1 cellular context compared by ENCODE assay signal in the genomic region with DNA sequence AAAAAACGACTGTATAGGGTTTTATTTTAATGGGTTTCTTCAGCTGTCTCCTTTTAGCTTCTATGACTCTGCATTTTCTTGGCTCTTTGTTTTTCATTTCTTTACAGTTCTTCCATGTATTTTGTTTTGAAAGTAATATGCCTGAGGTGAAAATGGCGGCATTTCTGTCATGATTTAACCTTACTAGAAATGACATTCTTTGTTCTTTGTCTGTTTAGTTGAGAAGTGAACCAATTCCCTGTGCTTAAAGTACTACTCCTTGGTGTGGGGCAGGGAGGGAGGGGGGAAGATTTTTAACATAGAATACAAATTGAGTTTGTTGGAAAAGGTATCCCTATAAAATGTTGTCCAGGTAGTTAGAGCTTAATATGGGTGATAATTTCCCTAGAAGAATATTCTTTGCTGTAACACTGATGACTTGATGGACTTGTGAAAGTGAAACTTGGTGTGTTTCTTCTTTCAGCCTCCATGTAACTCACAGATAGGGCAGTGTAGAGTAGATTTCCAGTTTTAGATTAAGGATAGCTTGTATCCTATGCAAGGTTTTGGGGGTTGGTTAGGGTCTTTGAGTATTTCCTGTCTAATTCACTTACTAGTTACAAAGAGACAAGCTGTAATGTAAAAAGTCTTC.
TF ChIP-seq lines count a peak whose summit lies in the region.

No MANE protein-coding gene starts in this region.

TF ChIP-seq in SK-N-SH, 30 proteins besides CTCF, POLR2A, EP300 and RAD21 (continued from another document):
- TF ChIP-seq, protein P1, sequence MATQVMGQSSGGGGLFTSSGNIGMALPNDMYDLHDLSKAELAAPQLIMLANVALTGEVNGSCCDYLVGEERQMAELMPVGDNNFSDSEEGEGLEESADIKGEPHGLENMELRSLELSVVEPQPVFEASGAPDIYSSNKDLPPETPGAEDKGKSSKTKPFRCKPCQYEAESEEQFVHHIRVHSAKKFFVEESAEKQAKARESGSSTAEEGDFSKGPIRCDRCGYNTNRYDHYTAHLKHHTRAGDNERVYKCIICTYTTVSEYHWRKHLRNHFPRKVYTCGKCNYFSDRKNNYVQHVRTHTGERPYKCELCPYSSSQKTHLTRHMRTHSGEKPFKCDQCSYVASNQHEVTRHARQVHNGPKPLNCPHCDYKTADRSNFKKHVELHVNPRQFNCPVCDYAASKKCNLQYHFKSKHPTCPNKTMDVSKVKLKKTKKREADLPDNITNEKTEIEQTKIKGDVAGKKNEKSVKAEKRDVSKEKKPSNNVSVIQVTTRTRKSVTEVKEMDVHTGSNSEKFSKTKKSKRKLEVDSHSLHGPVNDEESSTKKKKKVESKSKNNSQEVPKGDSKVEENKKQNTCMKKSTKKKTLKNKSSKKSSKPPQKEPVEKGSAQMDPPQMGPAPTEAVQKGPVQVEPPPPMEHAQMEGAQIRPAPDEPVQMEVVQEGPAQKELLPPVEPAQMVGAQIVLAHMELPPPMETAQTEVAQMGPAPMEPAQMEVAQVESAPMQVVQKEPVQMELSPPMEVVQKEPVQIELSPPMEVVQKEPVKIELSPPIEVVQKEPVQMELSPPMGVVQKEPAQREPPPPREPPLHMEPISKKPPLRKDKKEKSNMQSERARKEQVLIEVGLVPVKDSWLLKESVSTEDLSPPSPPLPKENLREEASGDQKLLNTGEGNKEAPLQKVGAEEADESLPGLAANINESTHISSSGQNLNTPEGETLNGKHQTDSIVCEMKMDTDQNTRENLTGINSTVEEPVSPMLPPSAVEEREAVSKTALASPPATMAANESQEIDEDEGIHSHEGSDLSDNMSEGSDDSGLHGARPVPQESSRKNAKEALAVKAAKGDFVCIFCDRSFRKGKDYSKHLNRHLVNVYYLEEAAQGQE (IDR thresholded peaks at IDR 0.05; ENCODE audit: low read depth, low read length): no peak
- TF ChIP-seq FOXM1 (IDR thresholded peaks at IDR 0.05; ENCODE audit: low read depth) (no peak), CHD2 (IDR thresholded peaks at IDR 0.05; ENCODE audit: low read length, partially characterized antibody) (no peak), RCOR1 (IDR thresholded peaks at IDR 0.05; ENCODE audit: low read length) (no peak), TAF1 (IDR thresholded peaks at IDR 0.05; ENCODE audit: borderline replicate concordance, low read depth, low read length) (no peak), FOSL2 (IDR thresholded peaks at IDR 0.05; ENCODE audit: borderline replicate concordance, low read depth) (no peak)
